Comparison of ENCODE assay signal across 39 cellular contexts in genomic region chr7:138398857-138399256, GRCh38.
"Had no signal": no experiment of that assay in that cellular context is flagged by ENCODE, and none has a peak within 500 bp of the region (broad histone marks: within the 10 kb centered on the region; RNA-seq: fewer than 3 reads in every experiment).

No MANE protein-coding gene starts in this region.

- H3K4me1 ChIP-seq: adrenal gland, ascending aorta, breast epithelium had no signal

- H3K27me3 ChIP-seq: adrenal gland, ascending aorta, body of pancreas, brain microvascular endothelial cell, breast epithelium, cardiac muscle cell had no signal

- H3K27ac ChIP-seq: adrenal gland, ascending aorta, body of pancreas, brain microvascular endothelial cell, breast epithelium, cardiac muscle cell had no signal

- DNase-seq: activated effector memory CD4-positive, alpha-beta T cell treated with anti-CD3 and anti-CD28 coated beads, Interleukin-2, amount 50 U/mL, for 16 hours; activated effector memory CD4-positive, alpha-beta T cell treated with Interleukin-2 at 50 U/mL for 16 hours; activated gamma-delta T cell; activated gamma-delta T cell treated with Interleukin-2 at 50 U/mL for 16 hours; activated naive CD4-positive, alpha-beta T cell; activated naive CD4-positive, alpha-beta T cell treated with anti-CD3 and anti-CD28 coated beads for 36 hours; activated naive CD4-positive, alpha-beta T cell treated with anti-CD3 and anti-CD28 coated beads, Interleukin-2, amount 10 ng/mL, durations not matched to agents 7 days and 5 days; activated naive CD4-positive, alpha-beta T cell treated with anti-CD3 and anti-CD28 coated beads, Interleukin-2, amount 50 U/mL, for 16 hours; activated naive CD4-positive, alpha-beta T cell treated with Interleukin-2 at 50 U/mL for 16 hours; activated naive CD8-positive, alpha-beta T cell treated with anti-CD3 and anti-CD28 coated beads for 36 hours; activated naive CD8-positive, alpha-beta T cell treated with anti-CD3 and anti-CD28 coated beads, Interleukin-2, amount 10 ng/mL, durations not matched to agents 7 days and 5 days; activated naive CD8-positive, alpha-beta T cell treated with anti-CD3 and anti-CD28 coated beads, Interleukin-2, amount 50 U/mL, for 24 hours; activated T-cell treated with anti-CD3 and anti-CD28 coated beads, Interleukin-2, amount 50 U/mL, for 1 hour; activated T-cell treated with anti-CD3 and anti-CD28 coated beads, Interleukin-2, amount 50 U/mL, for 24 hours; activated T-cell treated with anti-CD3 and anti-CD28 coated beads, Interleukin-2, amount 50 U/mL, for 4 hours; activated T-cell treated with anti-CD3 and anti-CD28 coated beads, Interleukin-2, amount 50 U/mL, for 48 hours; adrenal gland; amniotic stem cell; amygdala; anterior cingulate cortex; aorta; body of pancreas; brain microvascular endothelial cell; caudate nucleus; central memory CD4-positive, alpha-beta T cell; cerebellar nuclear complex had no signal

- H3K36me3 ChIP-seq: adrenal gland, ascending aorta, brain microvascular endothelial cell, breast epithelium, cardiac muscle cell had no signal

- H3K9me3 ChIP-seq: adrenal gland, ascending aorta, body of pancreas, breast epithelium had no signal

- H3K9me3 Mint-ChIP-seq: activated naive CD4-positive, alpha-beta T cell treated with anti-CD3 and anti-CD28 coated beads for 36 hours; activated naive CD4-positive, alpha-beta T cell treated with anti-CD3 and anti-CD28 coated beads, Interleukin-2, amount 10 ng/mL, durations not matched to agents 7 days and 5 days; activated naive CD4-positive, alpha-beta T cell treated with anti-CD3 and anti-CD28 coated beads, Interleukin-2, amount 50 U/mL, for 24 hours; activated naive CD4-positive, alpha-beta T cell treated with anti-CD3 and anti-CD28 coated beads, Interleukin-2, amount 50 U/mL, for 72 hours; activated naive CD8-positive, alpha-beta T cell treated with anti-CD3 and anti-CD28 coated beads for 36 hours; activated naive CD8-positive, alpha-beta T cell treated with anti-CD3 and anti-CD28 coated beads, Interleukin-2, amount 10 ng/mL, durations not matched to agents 7 days and 5 days; activated naive CD8-positive, alpha-beta T cell treated with anti-CD3 and anti-CD28 coated beads, Interleukin-2, amount 50 U/mL, for 24 hours; activated T-cell treated with anti-CD3 and anti-CD28 coated beads, Interleukin-2, amount 50 U/mL, for 24 hours; activated T-cell treated with anti-CD3 and anti-CD28 coated beads, Interleukin-2, amount 50 U/mL, for 4 hours; activated T-helper 1 cell treated with anti-CD3 and anti-CD28 coated beads, Interleukin-12 subunit alpha, Interleukin-12 subunit beta, Interleukin-2, Interleukin-4 antibody, amounts not matched to agents 30 ng/mL and 10 ng/mL and 1 ng/mL, durations not matched to agents 14 hours and 24 hours and 36 hours; activated T-helper 17 cell treated with anti-CD3 and anti-CD28 coated beads, Interleukin-2, amount 50 U/mL, for 72 hours; activated T-helper 2 cell treated with anti-CD3 and anti-CD28 coated beads, Interferon-gamma antibody, Interleukin-2, Interleukin-4, amounts not matched to agents 10 μg/mL and 5 μg/mL and 100 μg/mL, durations not matched to agents 14 hours and 24 hours and 36 hours; central memory CD8-positive, alpha-beta T cell had no signal

- H3K4me1 Mint-ChIP-seq: activated naive CD4-positive, alpha-beta T cell treated with anti-CD3 and anti-CD28 coated beads, Interleukin-2, amount 10 ng/mL, durations not matched to agents 7 days and 5 days; activated naive CD4-positive, alpha-beta T cell treated with anti-CD3 and anti-CD28 coated beads, Interleukin-2, amount 50 U/mL, for 24 hours; activated naive CD8-positive, alpha-beta T cell treated with anti-CD3 and anti-CD28 coated beads for 36 hours; activated naive CD8-positive, alpha-beta T cell treated with anti-CD3 and anti-CD28 coated beads, Interleukin-2, amount 10 ng/mL, durations not matched to agents 7 days and 5 days; activated naive CD8-positive, alpha-beta T cell treated with anti-CD3 and anti-CD28 coated beads, Interleukin-2, amount 50 U/mL, for 24 hours; activated T-helper 17 cell treated with anti-CD3 and anti-CD28 coated beads, Interleukin-2, amount 50 U/mL, for 72 hours; central memory CD8-positive, alpha-beta T cell had no signal

- FAIRE-seq: astrocyte, bronchial epithelial cell had no signal

- H3K36me3 Mint-ChIP-seq: activated naive CD4-positive, alpha-beta T cell treated with anti-CD3 and anti-CD28 coated beads, Interleukin-2, amount 10 ng/mL, durations not matched to agents 7 days and 5 days; activated naive CD4-positive, alpha-beta T cell treated with anti-CD3 and anti-CD28 coated beads, Interleukin-2, amount 50 U/mL, for 24 hours; activated naive CD4-positive, alpha-beta T cell treated with anti-CD3 and anti-CD28 coated beads, Interleukin-2, amount 50 U/mL, for 72 hours; activated naive CD8-positive, alpha-beta T cell; activated naive CD8-positive, alpha-beta T cell treated with anti-CD3 and anti-CD28 coated beads for 36 hours; activated naive CD8-positive, alpha-beta T cell treated with anti-CD3 and anti-CD28 coated beads, Interleukin-2, amount 10 ng/mL, durations not matched to agents 7 days and 5 days; brain had no signal

- H3K4me3 Mint-ChIP-seq: activated naive CD4-positive, alpha-beta T cell treated with anti-CD3 and anti-CD28 coated beads for 36 hours; activated naive CD4-positive, alpha-beta T cell treated with anti-CD3 and anti-CD28 coated beads, Interleukin-2, amount 10 ng/mL, durations not matched to agents 7 days and 5 days; activated naive CD4-positive, alpha-beta T cell treated with anti-CD3 and anti-CD28 coated beads, Interleukin-2, amount 50 U/mL, for 24 hours; activated naive CD8-positive, alpha-beta T cell; activated naive CD8-positive, alpha-beta T cell treated with anti-CD3 and anti-CD28 coated beads for 36 hours; activated naive CD8-positive, alpha-beta T cell treated with anti-CD3 and anti-CD28 coated beads, Interleukin-2, amount 10 ng/mL, durations not matched to agents 7 days and 5 days; activated naive CD8-positive, alpha-beta T cell treated with anti-CD3 and anti-CD28 coated beads, Interleukin-2, amount 50 U/mL, for 24 hours; activated T-cell treated with anti-CD3 and anti-CD28 coated beads, Interleukin-2, amount 50 U/mL, for 24 hours; activated T-cell treated with anti-CD3 and anti-CD28 coated beads, Interleukin-2, amount 50 U/mL, for 4 hours; activated T-helper 1 cell treated with anti-CD3 and anti-CD28 coated beads, Interleukin-12 subunit alpha, Interleukin-12 subunit beta, Interleukin-2, Interleukin-4 antibody, amounts not matched to agents 30 ng/mL and 10 ng/mL and 1 ng/mL, durations not matched to agents 14 hours and 24 hours and 36 hours; activated T-helper 17 cell treated with anti-CD3 and anti-CD28 coated beads, Interleukin-2, amount 50 U/mL, for 72 hours; brain; central memory CD8-positive, alpha-beta T cell had no signal

- H3K27me3 Mint-ChIP-seq: activated naive CD4-positive, alpha-beta T cell treated with anti-CD3 and anti-CD28 coated beads, Interleukin-2, amount 10 ng/mL, durations not matched to agents 7 days and 5 days; activated naive CD4-positive, alpha-beta T cell treated with anti-CD3 and anti-CD28 coated beads, Interleukin-2, amount 50 U/mL, for 24 hours; activated naive CD8-positive, alpha-beta T cell; activated naive CD8-positive, alpha-beta T cell treated with anti-CD3 and anti-CD28 coated beads for 36 hours; activated naive CD8-positive, alpha-beta T cell treated with anti-CD3 and anti-CD28 coated beads, Interleukin-2, amount 50 U/mL, for 24 hours; activated T-cell treated with anti-CD3 and anti-CD28 coated beads, Interleukin-2, amount 50 U/mL, for 24 hours; activated T-helper 17 cell treated with anti-CD3 and anti-CD28 coated beads, Interleukin-2, amount 50 U/mL, for 72 hours; brain; central memory CD8-positive, alpha-beta T cell had no signal

- H3K4me3 ChIP-seq: adrenal gland, ascending aorta, body of pancreas, breast epithelium, cardiac muscle cell had no signal

- H3K27ac Mint-ChIP-seq: activated naive CD4-positive, alpha-beta T cell treated with anti-CD3 and anti-CD28 coated beads for 36 hours; activated naive CD4-positive, alpha-beta T cell treated with anti-CD3 and anti-CD28 coated beads, Interleukin-2, amount 10 ng/mL, durations not matched to agents 7 days and 5 days; activated naive CD4-positive, alpha-beta T cell treated with anti-CD3 and anti-CD28 coated beads, Interleukin-2, amount 50 U/mL, for 24 hours; activated naive CD4-positive, alpha-beta T cell treated with anti-CD3 and anti-CD28 coated beads, Interleukin-2, amount 50 U/mL, for 72 hours; activated naive CD8-positive, alpha-beta T cell; activated naive CD8-positive, alpha-beta T cell treated with anti-CD3 and anti-CD28 coated beads for 36 hours; activated naive CD8-positive, alpha-beta T cell treated with anti-CD3 and anti-CD28 coated beads, Interleukin-2, amount 10 ng/mL, durations not matched to agents 7 days and 5 days; activated naive CD8-positive, alpha-beta T cell treated with anti-CD3 and anti-CD28 coated beads, Interleukin-2, amount 50 U/mL, for 24 hours; activated T-cell treated with anti-CD3 and anti-CD28 coated beads, Interleukin-2, amount 50 U/mL, for 24 hours; activated T-helper 1 cell treated with anti-CD3 and anti-CD28 coated beads, Interleukin-12 subunit alpha, Interleukin-12 subunit beta, Interleukin-2, Interleukin-4 antibody, amounts not matched to agents 30 ng/mL and 10 ng/mL and 1 ng/mL, durations not matched to agents 14 hours and 24 hours and 36 hours; activated T-helper 17 cell treated with anti-CD3 and anti-CD28 coated beads, Interleukin-2, amount 50 U/mL, for 72 hours; activated T-helper 2 cell treated with anti-CD3 and anti-CD28 coated beads, Interferon-gamma antibody, Interleukin-2, Interleukin-4, amounts not matched to agents 10 μg/mL and 5 μg/mL and 100 μg/mL, durations not matched to agents 14 hours and 24 hours and 36 hours had no signal

- ATAC-seq: activated naive CD4-positive, alpha-beta T cell treated with anti-CD3 and anti-CD28 coated beads, Interleukin-2, amount 50 U/mL, for 72 hours; activated naive CD8-positive, alpha-beta T cell treated with anti-CD3 and anti-CD28 coated beads, Interleukin-2, amount 50 U/mL, for 24 hours; activated T-cell treated with anti-CD3 and anti-CD28 coated beads, Interleukin-2, amount 50 U/mL, for 4 hours; activated T-helper 17 cell treated with anti-CD3 and anti-CD28 coated beads, Interleukin-2, amount 50 U/mL, for 72 hours; body of pancreas had no signal
